Comparison of ENCODE assay signal across 9 cellular contexts in the genomic region with DNA sequence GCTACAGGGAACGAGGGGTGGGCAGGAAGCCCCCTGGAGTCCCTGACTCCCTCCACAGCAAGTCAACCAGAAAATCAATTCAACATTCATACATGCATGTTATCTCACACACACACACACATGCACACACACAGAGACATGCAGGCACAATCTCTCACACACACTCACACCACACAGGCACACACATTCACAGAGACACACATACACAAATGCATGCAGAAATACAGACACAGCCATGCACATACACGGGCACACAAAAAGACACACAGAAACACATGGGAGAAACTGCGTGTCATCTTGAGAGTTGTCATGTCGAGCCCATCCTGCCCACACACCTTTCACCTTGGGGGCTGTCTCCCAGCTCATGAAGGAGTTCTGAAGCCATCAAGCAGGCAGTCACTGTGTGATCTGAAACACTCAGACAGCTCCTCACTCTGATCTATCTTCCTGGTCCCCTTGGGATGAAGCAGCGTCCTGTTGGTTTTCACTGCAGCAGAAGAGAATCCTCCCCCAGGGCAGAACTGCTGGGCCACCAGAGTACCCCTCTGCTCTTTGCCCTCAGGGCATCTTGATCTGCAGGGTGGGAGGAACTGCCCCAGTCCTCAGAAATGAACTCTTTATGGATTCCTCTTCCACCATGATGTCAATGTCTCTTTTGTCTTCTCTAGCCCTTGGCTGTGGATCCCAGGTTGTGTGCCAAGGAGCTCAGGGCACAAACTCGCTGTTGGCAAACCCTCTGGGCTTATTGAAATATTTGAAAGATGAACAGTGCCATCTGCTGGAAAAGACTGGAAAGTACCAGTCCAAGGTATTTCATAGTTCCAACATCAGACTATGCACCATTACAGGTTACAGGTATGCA. TPM values are rescaled to one million over a fixed set of nuclear protein-coding genes. Genes with fewer than 3 reads are reported as not detected.
DNase-seq lines count a peak whose midpoint lies in the region; TF ChIP-seq lines count a peak whose summit lies in the region.
"Had no signal": no experiment of that assay in that cellular context is flagged by ENCODE, and none has a peak within 500 bp of the region (broad histone marks: within the 10 kb centered on the region; RNA-seq: fewer than 3 reads in every experiment).

No MANE protein-coding gene starts in this region.

- H3K9me3 Mint-ChIP-seq in immature natural killer cell: no peaks in the 10 kb centered on the region
- H3K9me3 Mint-ChIP-seq: stimulated activated naive CD8-positive, alpha-beta T cell treated with anti-CD3 and anti-CD28 coated beads, Interleukin-15, Interleukin-2, amounts not matched to agents 100 ng/mL and 50 ng/mL, for 24 hours had no signal

- H3K4me1 Mint-ChIP-seq in immature natural killer cell: peaks cover 8 to 9% of the 10 kb centered on the region in 2 donors

- no peak overlapping the region for H3K4me3 Mint-ChIP-seq in immature natural killer cell
- H3K4me3 Mint-ChIP-seq: stimulated activated naive CD8-positive, alpha-beta T cell treated with anti-CD3 and anti-CD28 coated beads, Interleukin-15, Interleukin-2, amounts not matched to agents 100 ng/mL and 50 ng/mL, for 24 hours had no signal

- DNase-seq in DMS 273 treated with DMSO at 0.1 percent for 48 hours (lab: John Stamatoyannopoulos, UW) (peak; percentile 21), GM20000 (ENCODE audit: low spot score) (peak; percentile 77), NAMALWA (ENCODE audit: low spot score) (peak; percentile 82), SW480 (ENCODE audit: low spot score) (peak; percentile 64), brain microvascular endothelial cell (peak; percentile 51), immature natural killer cell (peak; percentile 65 to 72 (median 65)), NK-92 (lab: John Stamatoyannopoulos, UW; ENCODE audit: unreplicated experiment) (no peak)
- peak; percentile 36 for DNase-seq in stimulated activated CD4-positive, alpha-beta T cell treated with anti-CD3 and anti-CD28 coated beads, Interleukin-2, amount 100 ng/mL, for 4 hours (ENCODE audit: low read depth)

- no peak overlapping the region for H3K27ac Mint-ChIP-seq in immature natural killer cell
- H3K27ac Mint-ChIP-seq: stimulated activated naive CD8-positive, alpha-beta T cell treated with anti-CD3 and anti-CD28 coated beads, Interleukin-15, Interleukin-2, amounts not matched to agents 100 ng/mL and 50 ng/mL, for 24 hours had no signal

- H3K27me3 Mint-ChIP-seq in immature natural killer cell (ENCODE audit: low read depth in 3 of 3): peaks cover 16 to 35% (median 31%) of the 10 kb centered on the region in 3 donors

- H3K4me3 ChIP-seq in brain microvascular endothelial cell (ENCODE audit: low read depth, low read length): no peak overlapping the region

- H3K27ac ChIP-seq in brain microvascular endothelial cell: no peak overlapping the region

- H3K36me3 ChIP-seq in brain microvascular endothelial cell (replicated peaks): no peaks in the 10 kb centered on the region

- H3K27me3 ChIP-seq in brain microvascular endothelial cell (replicated peaks): peaks cover 40% of the 10 kb centered on the region

- TF ChIP-seq CTCF in GM20000 (IDR thresholded peaks at IDR 0.05; ENCODE audit: extremely low read depth, missing control alignments) (no peak), brain microvascular endothelial cell (IDR thresholded peaks at IDR 0.05; ENCODE audit: low read depth, low read length, missing control alignments) (peak; percentile 59)

- peaks cover 0 to 3% (median 0%) of the 10 kb centered on the region in 3 donors for H3K36me3 Mint-ChIP-seq in immature natural killer cell

- in situ Hi-C loops in brain microvascular endothelial cell (cut with HindIII; ENCODE audit: low pct_ligation_motif_present, low sequenced_read_pairs): no loop called here

RNA-seq across cellular contexts. Expression of gene RAET1L, which starts 8.8 kb away (rescaled TPM):
- polyA plus RNA-seq in immature natural killer cell: not detected

RNA-seq across cellular contexts. Expression of gene ULBP3, which starts 52.4 kb away (rescaled TPM):
- 1 to 10 TPM in 1 of 3 donors, under 1 TPM in 1, not detected in 1; 0.50 to 2.5 TPM for polyA plus RNA-seq in immature natural killer cell

RNA-seq across cellular contexts. Expression of gene ULBP1, which starts 52.8 kb away (rescaled TPM):
- not detected for polyA plus RNA-seq in immature natural killer cell
